In genomic region chr16:71585318-71585703, GRCh38 we compare ENCODE assay signal across 27 cellular contexts. TPM values are rescaled to one million over a fixed set of nuclear protein-coding genes. Genes with fewer than 3 reads are reported as not detected.
DNase-seq lines count a peak whose midpoint lies in the region; ATAC-seq, FAIRE-seq and TF ChIP-seq lines count a peak whose summit lies in the region.
"Had no signal": no experiment of that assay in that cellular context is flagged by ENCODE, and none has a peak within 500 bp of the region (broad histone marks: within the 10 kb centered on the region; RNA-seq: fewer than 3 reads in every experiment).

No MANE protein-coding gene starts in this region.

- intact Hi-C loops in MCF 10A (cut with micrococcal nuclease) (no loop called here), body of pancreas (cut with DNase I) (no loop called here), HepG2 (cut with micrococcal nuclease; ENCODE audit: unreplicated experiment) (loop anchor here (1.0 kb wide), 2 partner anchors 8 to 12 kb away; no protein-coding TSS in a partner anchor), esophagus squamous epithelium (cut with DNase I) (no loop called here)

- no peaks in the 10 kb centered on the region for H4K20me1 ChIP-seq in HepG2 (ENCODE audit: insufficient read depth, low read length)

- BruUV-seq in MCF 10A (replicated peaks; lab: Mats Ljungman, UMichigan) (no TSS peak), HepG2 (replicated peaks; lab: Mats Ljungman, UMichigan) (no TSS peak)

- no peaks in the 10 kb centered on the region for H3K9me3 ChIP-seq in body of pancreas
- H3K9me3 ChIP-seq in HepG2 (ENCODE audit: low read length): no peaks in the 10 kb centered on the region
- no peaks in the 10 kb centered on the region for H3K9me3 ChIP-seq in esophagus squamous epithelium
- H3K9me3 ChIP-seq: SJCRH30 had no signal

- WGBS in body of pancreas, 2 donors: 11 to 16% methylated on average over 4 of the region's 4 CpGs
- WGBS in HepG2 (ENCODE audit: low lambda C conversion rate): 2% methylated on average over 4 of the region's 4 CpGs
- WGBS in esophagus squamous epithelium, 2 donors: 22 to 45% methylated on average over 4 of the region's 4 CpGs

- CTCF ChIA-PET in MCF 10A (lab: Yijun Ruan, JAX): interaction anchor here (1.0 to 1.3 kb wide), 2 partner anchors 26 to 29 kb away, joined by 4 to 6 read pairs; no protein-coding TSS in a partner anchor
- CTCF ChIA-PET in HepG2 (lab: Yijun Ruan, JAX; ENCODE audit: low intra/inter-chr PET ratio, low total read pairs): no interaction called here

- no peaks in the 10 kb centered on the region for H3K36me3 Mint-ChIP-seq in MCF 10A (ENCODE audit: insufficient read depth, unreplicated experiment)
- H3K36me3 Mint-ChIP-seq: CD8-positive, alpha-beta memory T cell had no signal

- H3K79me2 ChIP-seq in HepG2 (ENCODE audit: insufficient read depth, low read length): no peaks in the 10 kb centered on the region

- H3K36me3 ChIP-seq in body of pancreas (replicated peaks in 1 of 2; ENCODE audit: insufficient read depth in 1 of 2, low read depth in 2 of 2) (no peaks in the 10 kb centered on the region), HepG2 (replicated peaks in 1 of 2; ENCODE audit: control insufficient read depth in 1 of 2, insufficient read depth in 2 of 2, low read length in 2 of 2) (no peaks in the 10 kb centered on the region), esophagus squamous epithelium (no peaks in the 10 kb centered on the region)
- H3K36me3 ChIP-seq: SJCRH30 had no signal

- FAIRE-seq in HepG2 (lab: Jason Lieb, UNC): peak; percentile 71
- FAIRE-seq: RCC 7860 had no signal

- no peaks in the 10 kb centered on the region for H3K4me1 Mint-ChIP-seq in MCF 10A (ENCODE audit: insufficient read depth, unreplicated experiment)
- H3K4me1 Mint-ChIP-seq: CD8-positive, alpha-beta memory T cell had no signal

- H3K4me3 ChIP-seq in body of pancreas (no peak overlapping the region), HepG2 (replicated peaks in 1 of 3; ENCODE audit: insufficient read depth in 1 of 3, low read depth in 2 of 3, low read length in 3 of 3) (peak overlapping the region in 2 of 3 experiments; percentile 25 to 35; a peak in 2 of 6 replicates), esophagus squamous epithelium (no peak overlapping the region)
- H3K4me3 ChIP-seq: SJCRH30 had no signal

- H3K27me3 ChIP-seq in body of pancreas (no peaks in the 10 kb centered on the region), HepG2 (ENCODE audit: control insufficient read depth in 1 of 2, insufficient read depth in 2 of 2, low read length in 2 of 2) (no peaks in the 10 kb centered on the region), esophagus squamous epithelium (peaks cover 0 to 29% (median 0%) of the 10 kb centered on the region in 4 donors)
- H3K27me3 ChIP-seq: SJCRH30 had no signal

- peak in 1 of 2 experiments; percentile 88; a peak in 2 of 4 replicates for TF ChIP-seq EP300 in HepG2 (IDR thresholded peaks at IDR 0.05; ENCODE audit: low read depth in 2 of 2, low read length in 2 of 2)
- TF ChIP-seq EP300 in HepG2 (CRISPR knock-in tag; IDR thresholded peaks at IDR 0.05; ENCODE audit: borderline replicate concordance): peak; percentile 38; the same call in 1 of the 2 replicates

- TF ChIP-seq POLR2A in body of pancreas (IDR thresholded peaks at IDR 0.05) (no peak), HepG2 (IDR thresholded peaks at IDR 0.05; ENCODE audit: insufficient read depth in 1 of 2, low read depth in 2 of 2, low read length in 2 of 2) (0 out of 4 replicates have a peak, but pooled peaks of 1 of the 2 experiments have one; percentile 18), esophagus squamous epithelium (IDR thresholded peaks at IDR 0.05) (no peak)

- H3K27ac Mint-ChIP-seq in MCF 10A (ENCODE audit: low read depth, unreplicated experiment): no peak overlapping the region
- H3K27ac Mint-ChIP-seq: CD8-positive, alpha-beta memory T cell had no signal

- POLR2A ChIA-PET in MCF 10A (lab: Yijun Ruan, JAX) (no interaction called here), HepG2 (lab: Yijun Ruan, JAX) (interaction anchor here (0.8 to 6.8 kb wide), 8 partner anchors 8 to 123 kb away, joined by 3 to 93 read pairs (median 16); partner anchors contain the start of genes TAT and ZNF23)

- peak overlapping the region; percentile 59 for H3K4me2 ChIP-seq in HepG2 (ENCODE audit: low read depth, low read length)
- H3K4me2 ChIP-seq: KMS-11 had no signal

- H2AFZ ChIP-seq in HepG2 (ENCODE audit: low read length): no peak overlapping the region

- TF ChIP-seq RAD21 in HepG2 (CRISPR knock-in tag; IDR thresholded peaks at IDR 0.05): no peak

- H3K27ac ChIP-seq in body of pancreas (peak overlapping the region in 1 of 4 donors; percentile 60), HepG2 (ENCODE audit: extremely low read length, insufficient read depth, low read length) (peak overlapping the region; percentile 90), esophagus squamous epithelium (no peak overlapping the region)
- H3K27ac ChIP-seq: 22Rv1, KMS-11, SJCRH30 had no signal

- in situ Hi-C loops in T47D (cut with HindIII; ENCODE audit: low pct_unique_long_range_greater_than_20kb, low sequenced_read_pairs): no loop called here
- in situ Hi-C loops in HepG2 (cut with HindIII; ENCODE audit: extremely low pct_ligation_motif_present, low pct_unique_long_range_greater_than_20kb): no loop called here

- peak; percentile 38 to 65 for DNase-seq in T47D (ENCODE audit: low read depth in 1 of 2, low spot score in 1 of 2)
- DNase-seq in MCF 10A (ENCODE audit: unreplicated experiment): no peak
- no peak for DNase-seq in body of pancreas
- DNase-seq in HepG2 (ENCODE audit: low spot score): peak; percentile 83
- no peak for DNase-seq in A172 (ENCODE audit: low spot score)
- no peak for DNase-seq in NCI-H2081 (lab: John Stamatoyannopoulos, UW)
- no peak for DNase-seq in esophagus squamous epithelium (lab: John Stamatoyannopoulos, UW)
- DNase-seq in cortex of kidney (lab: John Stamatoyannopoulos, UW): no peak
- DNase-seq: AML-193; C1 segment of cervical spinal cord; CD8-positive, alpha-beta memory T cell; EL; GF-D8; IMR-90; MV-4-11; NCI-H1105 treated with DMSO at 0.1 percent for 48 hours; NCI-H2029 treated with DMSO at 0.1 percent for 48 hours; NCI-H2171; NCI-H345; NCI-H524; OCI-M1; SJCRH30 had no signal

- ATAC-seq in body of pancreas (peak; percentile 53), HepG2 (peak; percentile 58)

- no peaks in the 10 kb centered on the region for H3K9me3 Mint-ChIP-seq in MCF 10A (ENCODE audit: unreplicated experiment)

- no peak overlapping the region for H3K4me3 Mint-ChIP-seq in MCF 10A (ENCODE audit: unreplicated experiment)
- H3K4me3 Mint-ChIP-seq: CD8-positive, alpha-beta memory T cell had no signal

- peaks cover 62% of the 10 kb centered on the region for H3K27me3 Mint-ChIP-seq in MCF 10A (ENCODE audit: insufficient read depth, unreplicated experiment)

- H3K9ac ChIP-seq in HepG2 (ENCODE audit: insufficient read depth, low read depth, low read length): peak overlapping the region; percentile 59
- H3K9ac ChIP-seq: KMS-11 had no signal

- TF ChIP-seq CTCF in MCF 10A (IDR thresholded peaks at IDR 0.05; ENCODE audit: unreplicated experiment) (no peak), body of pancreas (IDR thresholded peaks at IDR 0.05) (no peak), HepG2 (CRISPR knock-in tag; IDR thresholded peaks at IDR 0.05) (no peak), esophagus squamous epithelium (IDR thresholded peaks at IDR 0.05) (no peak)

- H3K4me1 ChIP-seq in body of pancreas: no peaks in the 10 kb centered on the region
- H3K4me1 ChIP-seq in HepG2 (ENCODE audit: insufficient read depth, low read length): peaks cover 77% of the 10 kb centered on the region
- no peaks in the 10 kb centered on the region for H3K4me1 ChIP-seq in esophagus squamous epithelium
- H3K4me1 ChIP-seq: SJCRH30 had no signal

RNA-seq across cellular contexts. Expression of gene TAT, which starts 8.4 kb away (rescaled TPM):
- total RNA-seq in MCF 10A (2022) (not detected in 2 replicates), body of pancreas (not detected), HepG2 (2016; rRNA removed; fragmentation: Illumina TruSeq; extraction: Trizol) (1.6 and 2.2 TPM in 2 replicates), esophagus squamous epithelium (not detected)
- total RNA-seq in HepG2 (2016; cell fraction: cytosol; rRNA removed; fragmentation: Illumina TruSeq; extraction: Trizol; ENCODE audit: low read depth): 0.44 and 0.51 TPM in 2 replicates
- total RNA-seq in HepG2 (2016; cell fraction: insoluble cytoplasmic fraction; rRNA removed; fragmentation: Illumina TruSeq; extraction: Trizol): 2.0 and 2.3 TPM in 2 replicates
- 0.83 and 1.1 TPM in 2 replicates for total RNA-seq in HepG2 (2016; cell fraction: membrane; rRNA removed; fragmentation: Illumina TruSeq; extraction: Trizol)
- 1.4 and 2.1 TPM in 2 replicates for total RNA-seq in HepG2 (2016; cell fraction: nucleus; rRNA removed; fragmentation: Illumina TruSeq; extraction: Trizol)
- 5.8 and 6.5 TPM in 2 replicates for polyA plus RNA-seq in HepG2 (2011; rRNA removed)
- polyA plus RNA-seq in HepG2 (2011; cell fraction: cytosol; rRNA removed): 5.1 and 6.4 TPM in 2 replicates
- polyA plus RNA-seq in HepG2 (2011; cell fraction: nucleus; rRNA removed): 3.5 and 4.3 TPM in 2 replicates
- 6.1 TPM in 2 replicates for polyA plus RNA-seq in HepG2 (2012)
- 0.08 and 0.17 TPM in 2 replicates for polyA plus RNA-seq in HepG2 (2016; cell fraction: cytosol; fragmentation: Illumina TruSeq; extraction: Trizol; ENCODE audit: low read depth)
- 2.8 and 3.4 TPM in 2 replicates for polyA plus RNA-seq in HepG2 (2016; cell fraction: insoluble cytoplasmic fraction; fragmentation: Illumina TruSeq; extraction: Trizol; ENCODE audit: low read depth)
- 0.38 and 0.55 TPM in 2 replicates for polyA plus RNA-seq in HepG2 (2016; cell fraction: membrane; fragmentation: Illumina TruSeq; extraction: Trizol; ENCODE audit: low read depth)
- 1.9 and 2.0 TPM in 2 replicates for polyA plus RNA-seq in HepG2 (2016; cell fraction: nucleus; fragmentation: Illumina TruSeq; extraction: Trizol; ENCODE audit: insufficient read depth, low read depth)
- 9.0 TPM in 1 of 2 replicates, not detected in the other for polyA minus RNA-seq in HepG2 (2011; rRNA and poly(A)+ RNA removed; ENCODE audit: low replicate concordance)
- 3.4 and 3.8 TPM in 2 replicates for polyA minus RNA-seq in HepG2 (2011; cell fraction: cytosol; rRNA and poly(A)+ RNA removed)
- polyA minus RNA-seq in HepG2 (2011; cell fraction: nucleus; rRNA and poly(A)+ RNA removed): 7.1 and 9.9 TPM in 2 replicates
- not detected in 2 replicates for total RNA-seq in A172 (2014; rRNA removed; shearing (Covaris generic))
- total RNA-seq: CD8-positive, alpha-beta memory T cell; H4; IMR-90; SJCRH30 had no signal
- polyA plus RNA-seq: AG04450, IMR-90 had no signal

RNA-seq across cellular contexts. Expression of gene MARVELD3, which starts 40.7 kb away (rescaled TPM):
- total RNA-seq in MCF 10A (2022): 1.1 and 1.3 TPM in 2 replicates
- total RNA-seq in body of pancreas: 10 to 100 TPM; 14.5 to 58.7 TPM
- 3.6 and 5.6 TPM in 2 replicates for total RNA-seq in HepG2 (2016; rRNA removed; fragmentation: Illumina TruSeq; extraction: Trizol)
- 0.88 and 0.91 TPM in 2 replicates for total RNA-seq in HepG2 (2016; cell fraction: cytosol; rRNA removed; fragmentation: Illumina TruSeq; extraction: Trizol; ENCODE audit: low read depth)
- total RNA-seq in HepG2 (2016; cell fraction: insoluble cytoplasmic fraction; rRNA removed; fragmentation: Illumina TruSeq; extraction: Trizol): 3.1 and 5.2 TPM in 2 replicates
- 1.8 and 2.1 TPM in 2 replicates for total RNA-seq in HepG2 (2016; cell fraction: membrane; rRNA removed; fragmentation: Illumina TruSeq; extraction: Trizol)
- 5.3 and 5.6 TPM in 2 replicates for total RNA-seq in HepG2 (2016; cell fraction: nucleus; rRNA removed; fragmentation: Illumina TruSeq; extraction: Trizol)
- polyA plus RNA-seq in HepG2 (2011; rRNA removed): 4.8 and 5.0 TPM in 2 replicates
- 4.8 and 5.7 TPM in 2 replicates for polyA plus RNA-seq in HepG2 (2011; cell fraction: cytosol; rRNA removed)
- polyA plus RNA-seq in HepG2 (2011; cell fraction: nucleus; rRNA removed): 4.2 TPM in 2 replicates
- polyA plus RNA-seq in HepG2 (2012): 5.5 and 6.5 TPM in 2 replicates
- 0.61 and 0.77 TPM in 2 replicates for polyA plus RNA-seq in HepG2 (2016; cell fraction: cytosol; fragmentation: Illumina TruSeq; extraction: Trizol; ENCODE audit: low read depth)
- polyA plus RNA-seq in HepG2 (2016; cell fraction: insoluble cytoplasmic fraction; fragmentation: Illumina TruSeq; extraction: Trizol; ENCODE audit: low read depth): 4.0 and 4.4 TPM in 2 replicates
- 1.1 and 1.4 TPM in 2 replicates for polyA plus RNA-seq in HepG2 (2016; cell fraction: membrane; fragmentation: Illumina TruSeq; extraction: Trizol; ENCODE audit: low read depth)
- 9.4 and 10.1 TPM in 2 replicates for polyA plus RNA-seq in HepG2 (2016; cell fraction: nucleus; fragmentation: Illumina TruSeq; extraction: Trizol; ENCODE audit: insufficient read depth, low read depth)
- 10.3 TPM in 1 of 2 replicates, not detected in the other for polyA minus RNA-seq in HepG2 (2011; rRNA and poly(A)+ RNA removed; ENCODE audit: low replicate concordance)
- polyA minus RNA-seq in HepG2 (2011; cell fraction: cytosol; rRNA and poly(A)+ RNA removed): 2.8 and 3.6 TPM in 2 replicates
- polyA minus RNA-seq in HepG2 (2011; cell fraction: nucleus; rRNA and poly(A)+ RNA removed): 6.2 and 7.7 TPM in 2 replicates
- total RNA-seq in A172 (2014; rRNA removed; shearing (Covaris generic)): 0.14 TPM in 1 of 2 replicates, not detected in the other
- total RNA-seq in esophagus squamous epithelium: 10 to 100 TPM in 2 of 4 donors, 1 to 10 TPM in 2; 6.5 to 11.8 (median 9.8) TPM
- total RNA-seq: CD8-positive, alpha-beta memory T cell; H4; IMR-90 had no signal
- polyA plus RNA-seq: AG04450; CD8-positive, alpha-beta memory T cell; IMR-90 had no signal

RNA-seq across cellular contexts. Expression of gene CHST4, which starts 59.1 kb away (rescaled TPM):
- total RNA-seq in MCF 10A (2022) (0.14 TPM in 1 of 2 replicates, not detected in the other), body of pancreas (10 to 100 TPM; 21.8 to 23.4 TPM), HepG2 (2016; rRNA removed; fragmentation: Illumina TruSeq; extraction: Trizol) (not detected in 2 replicates), esophagus squamous epithelium (1 to 10 TPM in 1 of 4 donors, not detected in 3; 2.6 TPM)
- total RNA-seq in HepG2 (2016; cell fraction: cytosol; rRNA removed; fragmentation: Illumina TruSeq; extraction: Trizol; ENCODE audit: low read depth): not detected in 2 replicates
- not detected in 2 replicates for total RNA-seq in HepG2 (2016; cell fraction: insoluble cytoplasmic fraction; rRNA removed; fragmentation: Illumina TruSeq; extraction: Trizol)
- total RNA-seq in HepG2 (2016; cell fraction: membrane; rRNA removed; fragmentation: Illumina TruSeq; extraction: Trizol): not detected in 2 replicates
- total RNA-seq in HepG2 (2016; cell fraction: nucleus; rRNA removed; fragmentation: Illumina TruSeq; extraction: Trizol): not detected in 2 replicates
- polyA plus RNA-seq in HepG2 (2011; rRNA removed): not detected in 2 replicates
- polyA plus RNA-seq in HepG2 (2011; cell fraction: cytosol; rRNA removed): not detected in 2 replicates
- not detected in 2 replicates for polyA plus RNA-seq in HepG2 (2011; cell fraction: nucleus; rRNA removed)
- polyA plus RNA-seq in HepG2 (2012): not detected in 2 replicates
- not detected in 2 replicates for polyA plus RNA-seq in HepG2 (2016; cell fraction: cytosol; fragmentation: Illumina TruSeq; extraction: Trizol; ENCODE audit: low read depth)
- polyA plus RNA-seq in HepG2 (2016; cell fraction: insoluble cytoplasmic fraction; fragmentation: Illumina TruSeq; extraction: Trizol; ENCODE audit: low read depth): not detected in 2 replicates
- not detected in 2 replicates for polyA plus RNA-seq in HepG2 (2016; cell fraction: membrane; fragmentation: Illumina TruSeq; extraction: Trizol; ENCODE audit: low read depth)
- polyA plus RNA-seq in HepG2 (2016; cell fraction: nucleus; fragmentation: Illumina TruSeq; extraction: Trizol; ENCODE audit: insufficient read depth, low read depth): not detected in 2 replicates
- polyA minus RNA-seq in HepG2 (2011; rRNA and poly(A)+ RNA removed; ENCODE audit: low replicate concordance): not detected in 2 replicates
- polyA minus RNA-seq in HepG2 (2011; cell fraction: cytosol; rRNA and poly(A)+ RNA removed): not detected in 2 replicates
- not detected in 2 replicates for polyA minus RNA-seq in HepG2 (2011; cell fraction: nucleus; rRNA and poly(A)+ RNA removed)
- total RNA-seq in A172 (2014; rRNA removed; shearing (Covaris generic)): 0.55 and 0.60 TPM in 2 replicates
- total RNA-seq: CD8-positive, alpha-beta memory T cell; IMR-90 had no signal
- polyA plus RNA-seq: AG04450; CD8-positive, alpha-beta memory T cell; IMR-90 had no signal

Comparison
In these comparisons a context has a peak if more than half of its experiments do, and no peak if none do; other contexts are left out.
1. DNase-seq: peak in T47D (2 of 2) and HepG2 (single experiment); none in MCF 10A (single experiment), body of pancreas (0 of 4), A172 (single experiment), NCI-H2081 (0 of 2), esophagus squamous epithelium (single experiment) and cortex of kidney (single experiment).
2. H3K4me3 ChIP-seq: peak in HepG2 (2 of 3); none in body of pancreas (0 of 2) and esophagus squamous epithelium (0 of 4).
3. RNA of gene CHST4, which starts 59.1 kb away (total RNA-seq): 21.8 to 23.4 TPM in body of pancreas; 0.55 to 0.60 TPM in A172, 0.14 TPM in MCF 10A, not detected in HepG2 and 2.6 TPM in esophagus squamous epithelium; every median in the first group is over 4 times any median in the second.